9 cellular contexts compared by ENCODE assay signal in the genomic region with DNA sequence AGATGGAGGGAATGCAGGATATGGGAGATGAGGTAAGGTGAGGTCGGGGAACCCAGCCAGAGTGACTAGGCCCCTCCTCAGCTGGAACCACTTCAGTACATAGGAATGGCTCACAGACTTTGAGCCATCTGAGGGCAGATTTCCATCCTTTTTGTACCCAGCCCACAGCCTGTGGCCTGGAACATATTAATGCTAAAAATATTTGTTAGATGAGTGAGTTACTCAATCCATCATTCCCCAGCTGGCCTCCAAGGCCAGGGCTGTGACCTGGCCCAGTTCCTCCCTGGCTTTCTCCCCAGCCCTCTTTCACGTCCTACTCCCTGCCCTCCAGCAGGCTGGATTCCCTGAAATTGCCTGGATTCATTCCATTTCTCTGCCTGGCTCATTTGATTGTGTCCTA. TPM values are rescaled to one million over a fixed set of nuclear protein-coding genes. Genes with fewer than 3 reads are reported as not detected.
DNase-seq lines count a peak whose midpoint lies in the region; ATAC-seq, FAIRE-seq and TF ChIP-seq lines count a peak whose summit lies in the region.
"Had no signal": no experiment of that assay in that cellular context is flagged by ENCODE, and none has a peak within 500 bp of the region (broad histone marks: within the 10 kb centered on the region; RNA-seq: fewer than 3 reads in every experiment).

No MANE protein-coding gene starts in this region.

- TF ChIP-seq CTCF in esophagus squamous epithelium (IDR thresholded peaks at IDR 0.05) (peak in 1 of 6 experiments; percentile 2), nephron (IDR thresholded peaks at IDR 0.05; ENCODE audit: unreplicated experiment in 3 of 3) (no peak)

- no peaks in the 10 kb centered on the region for H3K36me3 ChIP-seq in esophagus squamous epithelium

- intact Hi-C loops in esophagus squamous epithelium (cut with DNase I) = no loop called here

- in situ Hi-C loops in ACHN (cut with HindIII; ENCODE audit: low pct_ligation_motif_present, low pct_unique_long_range_greater_than_20kb, low sequenced_read_pairs) = no loop called here

- peaks cover 36% of the 10 kb centered on the region for H3K4me1 Mint-ChIP-seq in nephron
- peaks cover 61 to 65% of the 10 kb centered on the region in 2 donors for H3K4me1 Mint-ChIP-seq in effector memory CD8-positive, alpha-beta T cell (ENCODE audit: low read depth in 2 of 2)
- H3K4me1 Mint-ChIP-seq in natural killer cell treated with Interleukin-12 subunit alpha and Interleukin-12 subunit beta and Interleukin-15 and Interleukin-18, amount 100 ng/mL, for 72 hours (ENCODE audit: low read depth in 2 of 2) = peaks cover 41% of the 10 kb centered on the region in 2 donors

- no peaks in the 10 kb centered on the region for H3K9me3 Mint-ChIP-seq in nephron
- no peaks in the 10 kb centered on the region for H3K9me3 Mint-ChIP-seq in effector memory CD8-positive, alpha-beta T cell
- no peaks in the 10 kb centered on the region for H3K9me3 Mint-ChIP-seq in natural killer cell treated with Interleukin-12 subunit alpha and Interleukin-12 subunit beta and Interleukin-15 and Interleukin-18, amount 100 ng/mL, for 72 hours

- DNase-seq in ACHN (peak; percentile 44), RCC 7860 (ENCODE audit: low spot score) (peak; percentile 69), esophagus squamous epithelium (lab: John Stamatoyannopoulos, UW) (no peak), putamen (ENCODE audit: low spot score) (no peak)
- no peak for DNase-seq in effector memory CD8-positive, alpha-beta T cell
- DNase-seq in natural killer cell treated with Interleukin-12 subunit alpha and Interleukin-12 subunit beta and Interleukin-15 and Interleukin-18, amount 100 ng/mL, for 72 hours (ENCODE audit: low spot score) = no peak

- FAIRE-seq in RCC 7860 (lab: Jason Lieb, UNC) = peak; percentile 79

- ATAC-seq in effector memory CD8-positive, alpha-beta T cell (replicated peaks) = no peak
- ATAC-seq in GM21619 (IDR thresholded peaks at IDR 0.05; ENCODE audit: unreplicated experiment) = no peak
- no peak for ATAC-seq in natural killer cell treated with Interleukin-12 subunit alpha and Interleukin-12 subunit beta and Interleukin-15 and Interleukin-18, amount 100 ng/mL, for 72 hours

- WGBS in esophagus squamous epithelium, 2 donors = 16 to 18% methylated on average over 2 of the region's 2 CpGs

- peak overlapping the region; percentile 17 to 54 (median 46) for H3K27ac Mint-ChIP-seq in nephron
- H3K27ac Mint-ChIP-seq in effector memory CD8-positive, alpha-beta T cell = peak overlapping the region in 1 of 2 donors; percentile 39
- H3K27ac Mint-ChIP-seq in natural killer cell treated with Interleukin-12 subunit alpha and Interleukin-12 subunit beta and Interleukin-15 and Interleukin-18, amount 100 ng/mL, for 72 hours = no peak overlapping the region

- H3K9me3 ChIP-seq in esophagus squamous epithelium = no peaks in the 10 kb centered on the region

- H3K27me3 Mint-ChIP-seq in nephron (ENCODE audit: low read depth) = peaks cover 16% of the 10 kb centered on the region
- no peaks in the 10 kb centered on the region for H3K27me3 Mint-ChIP-seq in effector memory CD8-positive, alpha-beta T cell
- peaks cover 13 to 17% of the 10 kb centered on the region in 2 donors for H3K27me3 Mint-ChIP-seq in natural killer cell treated with Interleukin-12 subunit alpha and Interleukin-12 subunit beta and Interleukin-15 and Interleukin-18, amount 100 ng/mL, for 72 hours

- H3K27ac ChIP-seq in esophagus squamous epithelium = peak overlapping the region; percentile 67 to 88 (median 83)

- H3K4me3 Mint-ChIP-seq in nephron = no peak overlapping the region
- H3K4me3 Mint-ChIP-seq in effector memory CD8-positive, alpha-beta T cell = no peak overlapping the region
- no peak overlapping the region for H3K4me3 Mint-ChIP-seq in natural killer cell treated with Interleukin-12 subunit alpha and Interleukin-12 subunit beta and Interleukin-15 and Interleukin-18, amount 100 ng/mL, for 72 hours
- H3K4me3 Mint-ChIP-seq: CD4-positive, CD25-positive, alpha-beta regulatory T cell had no signal

- H3K36me3 Mint-ChIP-seq in nephron (ENCODE audit: low read depth) = no peaks in the 10 kb centered on the region
- H3K36me3 Mint-ChIP-seq in effector memory CD8-positive, alpha-beta T cell (ENCODE audit: insufficient read depth) = peaks cover 11% of the 10 kb centered on the region
- H3K36me3 Mint-ChIP-seq in natural killer cell treated with Interleukin-12 subunit alpha and Interleukin-12 subunit beta and Interleukin-15 and Interleukin-18, amount 100 ng/mL, for 72 hours = no peaks in the 10 kb centered on the region
- H3K36me3 Mint-ChIP-seq: CD4-positive, CD25-positive, alpha-beta regulatory T cell had no signal

- no peaks in the 10 kb centered on the region for H3K27me3 ChIP-seq in esophagus squamous epithelium

- H3K4me1 ChIP-seq in esophagus squamous epithelium = peaks cover 28 to 74% (median 33%) of the 10 kb centered on the region in 3 donors

- TF ChIP-seq POLR2A in esophagus squamous epithelium (IDR thresholded peaks at IDR 0.05) = no peak

- H3K4me3 ChIP-seq in esophagus squamous epithelium = no peak overlapping the region

RNA-seq across cellular contexts. Expression of a gene that starts 57.2 kb away (rescaled TPM):
- total RNA-seq in esophagus squamous epithelium = 10 to 100 TPM in 1 of 4 donors, 1 to 10 TPM in 3; 3.9 to 13.9 (median 5.1) TPM
- 1 to 10 TPM; 3.5 to 6.6 TPM for total RNA-seq in natural killer cell treated with Interleukin-12 subunit alpha and Interleukin-12 subunit beta and Interleukin-15 and Interleukin-18, amount 100 ng/mL, for 72 hours

Comparison
In these comparisons a context has a peak if more than half of its experiments do, and no peak if none do; other contexts are left out.
1. DNase-seq: peak in ACHN (single experiment) and RCC 7860 (single experiment); none in esophagus squamous epithelium (single experiment), putamen (single experiment), effector memory CD8-positive, alpha-beta T cell (0 of 3) and natural killer cell treated with Interleukin-12 subunit alpha and Interleukin-12 subunit beta and Interleukin-15 and Interleukin-18, amount 100 ng/mL, for 72 hours (single experiment).
2. H3K27ac Mint-ChIP-seq: peak in nephron (3 of 3); none in natural killer cell treated with Interleukin-12 subunit alpha and Interleukin-12 subunit beta and Interleukin-15 and Interleukin-18, amount 100 ng/mL, for 72 hours (0 of 2).